25 cellular contexts compared by ENCODE assay signal in genomic region chr20:8568068-8568467, GRCh38.
A peak's percentile ranks its signal among the peaks of the same experiment; 100 is the strongest.
DNase-seq lines count a peak whose midpoint lies in the region; ATAC-seq and TF ChIP-seq lines count a peak whose summit lies in the region.
"Had no signal": no experiment of that assay in that cellular context is flagged by ENCODE, and none has a peak within 500 bp of the region (broad histone marks: within the 10 kb centered on the region; RNA-seq: fewer than 3 reads in every experiment).

No MANE protein-coding gene starts in this region.

- ATAC-seq in Right ventricle myocardium superior (ENCODE audit: poor library complexity) (peak; percentile 51), HG03342 (IDR thresholded peaks at IDR 0.05; ENCODE audit: unreplicated experiment) (no peak), GM18520 (IDR thresholded peaks at IDR 0.05; ENCODE audit: unreplicated experiment) (no peak)
- ATAC-seq: activated naive CD8-positive, alpha-beta T cell treated with anti-CD3 and anti-CD28 coated beads, Interleukin-2, amount 50 U/mL, for 24 hours; left colon; natural killer cell treated with Interleukin-12 subunit alpha and Interleukin-12 subunit beta and Interleukin-15 and Interleukin-18, amount 100 ng/mL, for 72 hours; T-helper 17 cell had no signal

- DNase-seq in Right ventricle myocardium superior (no peak), cardiac septum (ENCODE audit: low spot score) (no peak), adipocyte (ENCODE audit: low read depth) (peak; percentile 91), fibroblast of the aortic adventitia (ENCODE audit: low read depth) (peak; percentile 75), stromal cell of bone marrow (ENCODE audit: low read depth) (peak; percentile 57), SKM-1 (lab: John Stamatoyannopoulos, UW; ENCODE audit: unreplicated experiment) (no peak)
- DNase-seq: activated CD4-positive, alpha-beta T cell treated with anti-CD3 and anti-CD28 coated beads for 4 hours; activated CD8-positive, alpha-beta memory T cell treated with anti-CD3 and anti-CD28 coated beads for 24 hours; activated gamma-delta T cell treated with Interleukin-2 at 50 U/mL for 16 hours; activated naive CD8-positive, alpha-beta T cell treated with anti-CD3 and anti-CD28 coated beads, Interleukin-2, amount 50 U/mL, for 24 hours; activated T-cell treated with anti-CD3 and anti-CD28 coated beads, Interleukin-2, amount 50 U/mL, for 24 hours; EL; endodermal cell; esophagus squamous epithelium; heart right ventricle; HFFc6; left colon; NCI-H526; stimulated activated naive CD4-positive, alpha-beta T cell treated with Interleukin-2 at 50 U/mL for 16 hours; T-helper 17 cell; thyroid gland had no signal

- peaks cover 47% of the 10 kb centered on the region for H3K4me1 ChIP-seq in adipocyte (ENCODE audit: control insufficient read depth, insufficient read depth, low read length)
- H3K4me1 ChIP-seq: esophagus squamous epithelium, thyroid gland had no signal

- no peaks in the 10 kb centered on the region for H3K36me3 ChIP-seq in adipocyte (ENCODE audit: control insufficient read depth, insufficient read depth, low read length, severe bottlenecking)
- H3K36me3 ChIP-seq: esophagus squamous epithelium, heart right ventricle, thyroid gland had no signal

- no peak for TF ChIP-seq CTCF in fibroblast of the aortic adventitia (IDR thresholded peaks at IDR 0.05; ENCODE audit: insufficient read depth, low read length)

- H3K9ac ChIP-seq in adipocyte (ENCODE audit: low read length): peak overlapping the region; percentile 11

- no peaks in the 10 kb centered on the region for H3K27me3 ChIP-seq in adipocyte (replicated peaks; ENCODE audit: control insufficient read depth, insufficient read depth, low read length)
- H3K27me3 ChIP-seq: esophagus squamous epithelium, heart right ventricle, thyroid gland had no signal

- no peaks in the 10 kb centered on the region for H3K9me3 ChIP-seq in adipocyte (ENCODE audit: control insufficient read depth, low read length)
- H3K9me3 ChIP-seq: esophagus squamous epithelium, thyroid gland had no signal

- intact Hi-C loops in Right ventricle myocardium superior (cut with DNase I) (no loop called here), cardiac septum (cut with DNase I) (no loop called here)

- H3K4me3 ChIP-seq in adipocyte (ENCODE audit: low read length) (no peak overlapping the region), fibroblast of the aortic adventitia (ENCODE audit: low read depth, low read length) (no peak overlapping the region)
- H3K4me3 ChIP-seq: coronary artery, esophagus squamous epithelium, heart right ventricle, thyroid gland had no signal

Comparison
In these comparisons a context has a peak if more than half of its experiments do, and no peak if none do; other contexts are left out.
1. DNase-seq: peak in adipocyte (single experiment), fibroblast of the aortic adventitia (single experiment) and stromal cell of bone marrow (single experiment); none in Right ventricle myocardium superior (single experiment), cardiac septum (single experiment) and SKM-1 (single experiment).